1 cellular context compared by ENCODE assay signal in genomic region chr1:197884173-197884572, GRCh38.
TF ChIP-seq lines count a peak whose summit lies in the region.

No MANE protein-coding gene starts in this region.

TF ChIP-seq in HepG2, 621 proteins besides CTCF, POLR2A, EP300 and RAD21 (continued from another document and continues in another):
- TF ChIP-seq ZNF280D (CRISPR knock-in tag; IDR thresholded peaks at IDR 0.05), result no peak
- TF ChIP-seq ZNF501 (CRISPR knock-in tag; IDR thresholded peaks at IDR 0.05), result peak; percentile 68; the same call in 1 of the 2 replicates
- TF ChIP-seq, protein P1, sequence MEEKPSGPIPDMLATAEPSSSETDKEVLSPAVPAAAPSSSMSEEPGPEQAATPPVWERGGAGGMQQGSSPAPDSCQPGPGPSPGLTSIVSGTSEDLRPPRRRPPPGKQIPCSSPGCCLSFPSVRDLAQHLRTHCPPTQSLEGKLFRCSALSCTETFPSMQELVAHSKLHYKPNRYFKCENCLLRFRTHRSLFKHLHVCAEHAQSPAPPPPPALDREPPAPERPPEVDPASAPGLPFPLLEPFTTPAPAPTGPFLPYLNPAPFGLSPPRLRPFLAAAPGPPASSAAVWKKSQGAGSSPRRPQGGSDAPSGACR (CRISPR knock-in tag; IDR thresholded peaks at IDR 0.05), result peak; percentile 57; the same call in 1 of the 2 replicates
- TF ChIP-seq JUND (CRISPR knock-in tag; IDR thresholded peaks at IDR 0.05), result 0 out of 2 replicates have a peak, but pooled peaks have one; percentile 25
- TF ChIP-seq RFX1 (IDR thresholded peaks at IDR 0.05), result no peak
- TF ChIP-seq ZNF33A (CRISPR knock-in tag; IDR thresholded peaks at IDR 0.05; ENCODE audit: borderline replicate concordance), result no peak
- TF ChIP-seq ZNF543 (CRISPR knock-in tag; IDR thresholded peaks at IDR 0.05), result no peak
- TF ChIP-seq ZNF292 (CRISPR knock-in tag; IDR thresholded peaks at IDR 0.05; ENCODE audit: borderline replicate concordance, low read depth), result peak; percentile 73; the same call in 1 of the 2 replicates
- no peak for TF ChIP-seq ZNF276 (CRISPR knock-in tag; IDR thresholded peaks at IDR 0.05; ENCODE audit: low read depth)
- TF ChIP-seq REL (CRISPR knock-in tag; conservative IDR thresholded peaks at IDR 0.05), result no peak
- TF ChIP-seq ZFX (CRISPR knock-in tag; IDR thresholded peaks at IDR 0.05; ENCODE audit: low read depth), result peak; percentile 60
- no peak for TF ChIP-seq ZNF264 (CRISPR knock-in tag; IDR thresholded peaks at IDR 0.05)
- no peak for TF ChIP-seq NFE2L2 (IDR thresholded peaks at IDR 0.05; ENCODE audit: low read length)
- TF ChIP-seq ZNF280B (CRISPR knock-in tag; IDR thresholded peaks at IDR 0.05; ENCODE audit: borderline replicate concordance), result no peak
- TF ChIP-seq SMYD3 (CRISPR knock-in tag; IDR thresholded peaks at IDR 0.05), result no peak; the same call in 1 of the 2 replicates
- TF ChIP-seq NFE2L1 (CRISPR knock-in tag; IDR thresholded peaks at IDR 0.05; ENCODE audit: borderline replicate concordance), result no peak
- TF ChIP-seq, protein P2, sequence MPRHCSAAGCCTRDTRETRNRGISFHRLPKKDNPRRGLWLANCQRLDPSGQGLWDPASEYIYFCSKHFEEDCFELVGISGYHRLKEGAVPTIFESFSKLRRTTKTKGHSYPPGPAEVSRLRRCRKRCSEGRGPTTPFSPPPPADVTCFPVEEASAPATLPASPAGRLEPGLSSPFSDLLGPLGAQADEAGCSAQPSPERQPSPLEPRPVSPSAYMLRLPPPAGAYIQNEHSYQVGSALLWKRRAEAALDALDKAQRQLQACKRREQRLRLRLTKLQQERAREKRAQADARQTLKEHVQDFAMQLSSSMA (CRISPR knock-in tag; IDR thresholded peaks at IDR 0.05), result no peak
- TF ChIP-seq NFRKB (IDR thresholded peaks at IDR 0.05), result no peak
- TF ChIP-seq ZSCAN22 (CRISPR knock-in tag; IDR thresholded peaks at IDR 0.05), result no peak
- no peak for TF ChIP-seq ZNF326 (CRISPR knock-in tag; IDR thresholded peaks at IDR 0.05; ENCODE audit: borderline replicate concordance)
- TF ChIP-seq DNMT1 (CRISPR knock-in tag; IDR thresholded peaks at IDR 0.05), result no peak
- no peak for TF ChIP-seq FOXP1 (IDR thresholded peaks at IDR 0.05)
- peak; percentile 66 for TF ChIP-seq FOXP1 (CRISPR knock-in tag; IDR thresholded peaks at IDR 0.05)
- TF ChIP-seq, protein P3, sequence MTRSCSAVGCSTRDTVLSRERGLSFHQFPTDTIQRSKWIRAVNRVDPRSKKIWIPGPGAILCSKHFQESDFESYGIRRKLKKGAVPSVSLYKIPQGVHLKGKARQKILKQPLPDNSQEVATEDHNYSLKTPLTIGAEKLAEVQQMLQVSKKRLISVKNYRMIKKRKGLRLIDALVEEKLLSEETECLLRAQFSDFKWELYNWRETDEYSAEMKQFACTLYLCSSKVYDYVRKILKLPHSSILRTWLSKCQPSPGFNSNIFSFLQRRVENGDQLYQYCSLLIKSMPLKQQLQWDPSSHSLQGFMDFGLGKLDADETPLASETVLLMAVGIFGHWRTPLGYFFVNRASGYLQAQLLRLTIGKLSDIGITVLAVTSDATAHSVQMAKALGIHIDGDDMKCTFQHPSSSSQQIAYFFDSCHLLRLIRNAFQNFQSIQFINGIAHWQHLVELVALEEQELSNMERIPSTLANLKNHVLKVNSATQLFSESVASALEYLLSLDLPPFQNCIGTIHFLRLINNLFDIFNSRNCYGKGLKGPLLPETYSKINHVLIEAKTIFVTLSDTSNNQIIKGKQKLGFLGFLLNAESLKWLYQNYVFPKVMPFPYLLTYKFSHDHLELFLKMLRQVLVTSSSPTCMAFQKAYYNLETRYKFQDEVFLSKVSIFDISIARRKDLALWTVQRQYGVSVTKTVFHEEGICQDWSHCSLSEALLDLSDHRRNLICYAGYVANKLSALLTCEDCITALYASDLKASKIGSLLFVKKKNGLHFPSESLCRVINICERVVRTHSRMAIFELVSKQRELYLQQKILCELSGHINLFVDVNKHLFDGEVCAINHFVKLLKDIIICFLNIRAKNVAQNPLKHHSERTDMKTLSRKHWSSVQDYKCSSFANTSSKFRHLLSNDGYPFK (CRISPR knock-in tag; IDR thresholded peaks at IDR 0.05; ENCODE audit: borderline replicate concordance), result peak; percentile 43; the same call in 1 of the 2 replicates
- no peak for TF ChIP-seq ZNF577 (CRISPR knock-in tag; IDR thresholded peaks at IDR 0.05; ENCODE audit: borderline replicate concordance, low read depth)
- no peak for TF ChIP-seq ZNF660 (CRISPR knock-in tag; IDR thresholded peaks at IDR 0.05; ENCODE audit: borderline replicate concordance, low read depth)
- no peak for TF ChIP-seq KLF15 (CRISPR knock-in tag; IDR thresholded peaks at IDR 0.05; ENCODE audit: borderline replicate concordance)
- peak; percentile 62; the same call in 1 of the 2 replicates for TF ChIP-seq ERF (CRISPR knock-in tag; IDR thresholded peaks at IDR 0.05)
- no peak for TF ChIP-seq KLF13 (CRISPR knock-in tag; IDR thresholded peaks at IDR 0.05)
- TF ChIP-seq, protein P4, sequence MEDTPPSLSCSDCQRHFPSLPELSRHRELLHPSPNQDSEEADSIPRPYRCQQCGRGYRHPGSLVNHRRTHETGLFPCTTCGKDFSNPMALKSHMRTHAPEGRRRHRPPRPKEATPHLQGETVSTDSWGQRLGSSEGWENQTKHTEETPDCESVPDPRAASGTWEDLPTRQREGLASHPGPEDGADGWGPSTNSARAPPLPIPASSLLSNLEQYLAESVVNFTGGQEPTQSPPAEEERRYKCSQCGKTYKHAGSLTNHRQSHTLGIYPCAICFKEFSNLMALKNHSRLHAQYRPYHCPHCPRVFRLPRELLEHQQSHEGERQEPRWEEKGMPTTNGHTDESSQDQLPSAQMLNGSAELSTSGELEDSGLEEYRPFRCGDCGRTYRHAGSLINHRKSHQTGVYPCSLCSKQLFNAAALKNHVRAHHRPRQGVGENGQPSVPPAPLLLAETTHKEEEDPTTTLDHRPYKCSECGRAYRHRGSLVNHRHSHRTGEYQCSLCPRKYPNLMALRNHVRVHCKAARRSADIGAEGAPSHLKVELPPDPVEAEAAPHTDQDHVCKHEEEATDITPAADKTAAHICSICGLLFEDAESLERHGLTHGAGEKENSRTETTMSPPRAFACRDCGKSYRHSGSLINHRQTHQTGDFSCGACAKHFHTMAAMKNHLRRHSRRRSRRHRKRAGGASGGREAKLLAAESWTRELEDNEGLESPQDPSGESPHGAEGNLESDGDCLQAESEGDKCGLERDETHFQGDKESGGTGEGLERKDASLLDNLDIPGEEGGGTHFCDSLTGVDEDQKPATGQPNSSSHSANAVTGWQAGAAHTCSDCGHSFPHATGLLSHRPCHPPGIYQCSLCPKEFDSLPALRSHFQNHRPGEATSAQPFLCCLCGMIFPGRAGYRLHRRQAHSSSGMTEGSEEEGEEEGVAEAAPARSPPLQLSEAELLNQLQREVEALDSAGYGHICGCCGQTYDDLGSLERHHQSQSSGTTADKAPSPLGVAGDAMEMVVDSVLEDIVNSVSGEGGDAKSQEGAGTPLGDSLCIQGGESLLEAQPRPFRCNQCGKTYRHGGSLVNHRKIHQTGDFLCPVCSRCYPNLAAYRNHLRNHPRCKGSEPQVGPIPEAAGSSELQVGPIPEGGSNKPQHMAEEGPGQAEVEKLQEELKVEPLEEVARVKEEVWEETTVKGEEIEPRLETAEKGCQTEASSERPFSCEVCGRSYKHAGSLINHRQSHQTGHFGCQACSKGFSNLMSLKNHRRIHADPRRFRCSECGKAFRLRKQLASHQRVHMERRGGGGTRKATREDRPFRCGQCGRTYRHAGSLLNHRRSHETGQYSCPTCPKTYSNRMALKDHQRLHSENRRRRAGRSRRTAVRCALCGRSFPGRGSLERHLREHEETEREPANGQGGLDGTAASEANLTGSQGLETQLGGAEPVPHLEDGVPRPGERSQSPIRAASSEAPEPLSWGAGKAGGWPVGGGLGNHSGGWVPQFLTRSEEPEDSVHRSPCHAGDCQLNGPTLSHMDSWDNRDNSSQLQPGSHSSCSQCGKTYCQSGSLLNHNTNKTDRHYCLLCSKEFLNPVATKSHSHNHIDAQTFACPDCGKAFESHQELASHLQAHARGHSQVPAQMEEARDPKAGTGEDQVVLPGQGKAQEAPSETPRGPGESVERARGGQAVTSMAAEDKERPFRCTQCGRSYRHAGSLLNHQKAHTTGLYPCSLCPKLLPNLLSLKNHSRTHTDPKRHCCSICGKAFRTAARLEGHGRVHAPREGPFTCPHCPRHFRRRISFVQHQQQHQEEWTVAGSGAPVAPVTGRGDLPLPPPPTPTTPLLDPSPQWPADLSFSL (CRISPR knock-in tag; IDR thresholded peaks at IDR 0.05), result no peak
- TF ChIP-seq ZNF883 (CRISPR knock-in tag; IDR thresholded peaks at IDR 0.05; ENCODE audit: not compliant biosample characterization), result peak; percentile 59
- TF ChIP-seq, protein P5, sequence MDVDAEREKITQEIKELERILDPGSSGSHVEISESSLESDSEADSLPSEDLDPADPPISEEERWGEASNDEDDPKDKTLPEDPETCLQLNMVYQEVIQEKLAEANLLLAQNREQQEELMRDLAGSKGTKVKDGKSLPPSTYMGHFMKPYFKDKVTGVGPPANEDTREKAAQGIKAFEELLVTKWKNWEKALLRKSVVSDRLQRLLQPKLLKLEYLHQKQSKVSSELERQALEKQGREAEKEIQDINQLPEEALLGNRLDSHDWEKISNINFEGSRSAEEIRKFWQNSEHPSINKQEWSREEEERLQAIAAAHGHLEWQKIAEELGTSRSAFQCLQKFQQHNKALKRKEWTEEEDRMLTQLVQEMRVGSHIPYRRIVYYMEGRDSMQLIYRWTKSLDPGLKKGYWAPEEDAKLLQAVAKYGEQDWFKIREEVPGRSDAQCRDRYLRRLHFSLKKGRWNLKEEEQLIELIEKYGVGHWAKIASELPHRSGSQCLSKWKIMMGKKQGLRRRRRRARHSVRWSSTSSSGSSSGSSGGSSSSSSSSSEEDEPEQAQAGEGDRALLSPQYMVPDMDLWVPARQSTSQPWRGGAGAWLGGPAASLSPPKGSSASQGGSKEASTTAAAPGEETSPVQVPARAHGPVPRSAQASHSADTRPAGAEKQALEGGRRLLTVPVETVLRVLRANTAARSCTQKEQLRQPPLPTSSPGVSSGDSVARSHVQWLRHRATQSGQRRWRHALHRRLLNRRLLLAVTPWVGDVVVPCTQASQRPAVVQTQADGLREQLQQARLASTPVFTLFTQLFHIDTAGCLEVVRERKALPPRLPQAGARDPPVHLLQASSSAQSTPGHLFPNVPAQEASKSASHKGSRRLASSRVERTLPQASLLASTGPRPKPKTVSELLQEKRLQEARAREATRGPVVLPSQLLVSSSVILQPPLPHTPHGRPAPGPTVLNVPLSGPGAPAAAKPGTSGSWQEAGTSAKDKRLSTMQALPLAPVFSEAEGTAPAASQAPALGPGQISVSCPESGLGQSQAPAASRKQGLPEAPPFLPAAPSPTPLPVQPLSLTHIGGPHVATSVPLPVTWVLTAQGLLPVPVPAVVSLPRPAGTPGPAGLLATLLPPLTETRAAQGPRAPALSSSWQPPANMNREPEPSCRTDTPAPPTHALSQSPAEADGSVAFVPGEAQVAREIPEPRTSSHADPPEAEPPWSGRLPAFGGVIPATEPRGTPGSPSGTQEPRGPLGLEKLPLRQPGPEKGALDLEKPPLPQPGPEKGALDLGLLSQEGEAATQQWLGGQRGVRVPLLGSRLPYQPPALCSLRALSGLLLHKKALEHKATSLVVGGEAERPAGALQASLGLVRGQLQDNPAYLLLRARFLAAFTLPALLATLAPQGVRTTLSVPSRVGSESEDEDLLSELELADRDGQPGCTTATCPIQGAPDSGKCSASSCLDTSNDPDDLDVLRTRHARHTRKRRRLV (CRISPR knock-in tag; IDR thresholded peaks at IDR 0.05), result no peak
- TF ChIP-seq FOXA3 (CRISPR knock-in tag; IDR thresholded peaks at IDR 0.05), result peak; percentile 91
- TF ChIP-seq ZNF234 (CRISPR knock-in tag; conservative IDR thresholded peaks at IDR 0.05), result no peak
- no peak for TF ChIP-seq NRL (CRISPR knock-in tag; IDR thresholded peaks at IDR 0.05; ENCODE audit: borderline replicate concordance)
